20 cellular contexts compared by ENCODE assay signal in the genomic region with DNA sequence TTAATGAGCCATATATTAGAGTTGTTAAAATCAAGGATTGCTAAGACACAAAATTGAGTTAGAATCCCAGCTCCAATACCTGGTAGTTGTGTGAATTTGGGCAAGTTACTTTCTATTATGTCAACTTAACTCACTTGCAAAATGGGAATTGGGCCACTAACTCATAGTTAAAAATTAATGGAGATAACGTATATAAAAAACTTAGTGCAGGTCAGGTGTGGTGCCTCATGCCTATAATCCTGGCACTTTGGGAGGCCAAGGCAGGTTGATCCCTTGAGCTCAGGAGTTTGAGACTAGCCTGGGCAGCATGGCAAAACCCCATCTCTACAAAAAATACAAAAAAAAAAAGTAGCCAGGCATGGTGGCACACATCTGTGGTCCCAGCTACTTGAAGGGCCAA. TPM values are rescaled to one million over a fixed set of nuclear protein-coding genes. Genes with fewer than 3 reads are reported as not detected.
DNase-seq lines count a peak whose midpoint lies in the region; ATAC-seq, FAIRE-seq and TF ChIP-seq lines count a peak whose summit lies in the region.
"Had no signal": no experiment of that assay in that cellular context is flagged by ENCODE, and none has a peak within 500 bp of the region (broad histone marks: within the 10 kb centered on the region; RNA-seq: fewer than 3 reads in every experiment).

No MANE protein-coding gene starts in this region.

- no peaks in the 10 kb centered on the region for H3K9me3 Mint-ChIP-seq in natural killer cell
- no peaks in the 10 kb centered on the region for H3K9me3 Mint-ChIP-seq in natural killer cell treated with Interleukin-12 subunit alpha and Interleukin-12 subunit beta and Interleukin-15 and Interleukin-18, amount 100 ng/mL, for 72 hours
- H3K9me3 Mint-ChIP-seq: CD4-positive, CD25-positive, alpha-beta regulatory T cell; HFFc6; IgD-negative memory B cell had no signal

- H3K27ac ChIP-seq in pancreas: no peak overlapping the region
- H3K27ac ChIP-seq: BLaER1 treated with 17β-estradiol and CSF1 and Interleukin-3, amounts not matched to agents 10 nM and 100 nM; GM23248 had no signal

- WGBS in pancreas, 2 donors: 31 to 34% methylated on average over 1 of the region's 1 CpG

- DNase-seq in natural killer cell: no peak
- no peak for DNase-seq in natural killer cell treated with Interleukin-12 subunit alpha and Interleukin-12 subunit beta and Interleukin-15 and Interleukin-18, amount 100 ng/mL, for 72 hours (ENCODE audit: low spot score)
- DNase-seq in left colon: no peak
- DNase-seq in pancreas: no peak
- no peak for DNase-seq in CD1c-positive myeloid dendritic cell (ENCODE audit: extremely low spot score)
- DNase-seq: Caco-2; CD4-positive, CD25-positive, alpha-beta regulatory T cell; GM23248; HFFc6 had no signal

- H3K4me3 ChIP-seq in pancreas: no peak overlapping the region
- H3K4me3 ChIP-seq: BLaER1 treated with 17β-estradiol and CSF1 and Interleukin-3, amounts not matched to agents 10 nM and 100 nM; GM23248 had no signal

- no peak for FAIRE-seq in pancreas (lab: Jason Lieb, UNC)
- FAIRE-seq: D721Med, G401.6, GM12892, GM18507, H54, HepG2 had no signal

- TF ChIP-seq CTCF in natural killer cell (IDR thresholded peaks at IDR 0.05) (no peak), pancreas (IDR thresholded peaks at IDR 0.05) (no peak)

- peak overlapping the region; percentile 23 to 54 for H3K27ac Mint-ChIP-seq in natural killer cell
- H3K27ac Mint-ChIP-seq in natural killer cell treated with Interleukin-12 subunit alpha and Interleukin-12 subunit beta and Interleukin-15 and Interleukin-18, amount 100 ng/mL, for 72 hours: no peak overlapping the region
- H3K27ac Mint-ChIP-seq: B cell; CD4-positive, CD25-positive, alpha-beta regulatory T cell; HFFc6 had no signal

- no peaks in the 10 kb centered on the region for H3K27me3 Mint-ChIP-seq in natural killer cell (ENCODE audit: low read depth in 2 of 2)
- no peaks in the 10 kb centered on the region for H3K27me3 Mint-ChIP-seq in natural killer cell treated with Interleukin-12 subunit alpha and Interleukin-12 subunit beta and Interleukin-15 and Interleukin-18, amount 100 ng/mL, for 72 hours
- H3K27me3 Mint-ChIP-seq: B cell; CD4-positive, CD25-positive, alpha-beta regulatory T cell; IgD-negative memory B cell had no signal

- H3K36me3 ChIP-seq in pancreas: no peaks in the 10 kb centered on the region

- ATAC-seq in natural killer cell (no peak), left colon (peak; percentile 74), pancreas (peak in 3 of 4 donors; percentile 37 to 82 (median 73)), HG02870 (IDR thresholded peaks at IDR 0.05; ENCODE audit: unreplicated experiment) (no peak)
- no peak for ATAC-seq in natural killer cell treated with Interleukin-12 subunit alpha and Interleukin-12 subunit beta and Interleukin-15 and Interleukin-18, amount 100 ng/mL, for 72 hours
- ATAC-seq: HCT116, HepG2 had no signal

- no peak overlapping the region for H3K4me3 Mint-ChIP-seq in natural killer cell
- no peak overlapping the region for H3K4me3 Mint-ChIP-seq in natural killer cell treated with Interleukin-12 subunit alpha and Interleukin-12 subunit beta and Interleukin-15 and Interleukin-18, amount 100 ng/mL, for 72 hours
- H3K4me3 Mint-ChIP-seq: B cell; CD4-positive, CD25-positive, alpha-beta regulatory T cell; HFFc6; IgD-negative memory B cell had no signal

- H3K9me3 ChIP-seq in pancreas: no peaks in the 10 kb centered on the region
- H3K9me3 ChIP-seq: BLaER1 treated with 17β-estradiol and CSF1 and Interleukin-3, amounts not matched to agents 10 nM and 100 nM; Caco-2 had no signal

- H3K36me3 Mint-ChIP-seq in natural killer cell: no peaks in the 10 kb centered on the region
- peaks cover 5% of the 10 kb centered on the region for H3K36me3 Mint-ChIP-seq in natural killer cell treated with Interleukin-12 subunit alpha and Interleukin-12 subunit beta and Interleukin-15 and Interleukin-18, amount 100 ng/mL, for 72 hours

- H3K4me1 Mint-ChIP-seq in natural killer cell: peaks cover 0 to 5% of the 10 kb centered on the region in 2 donors
- H3K4me1 Mint-ChIP-seq in natural killer cell treated with Interleukin-12 subunit alpha and Interleukin-12 subunit beta and Interleukin-15 and Interleukin-18, amount 100 ng/mL, for 72 hours (ENCODE audit: low read depth in 2 of 2): peaks cover 0 to 5% of the 10 kb centered on the region in 2 donors
- H3K4me1 Mint-ChIP-seq: B cell had no signal

- H3K4me1 ChIP-seq in pancreas: peaks cover 0 to 3% (median 0%) of the 10 kb centered on the region in 3 donors
- H3K4me1 ChIP-seq: BLaER1 treated with 17β-estradiol and CSF1 and Interleukin-3, amounts not matched to agents 10 nM and 100 nM; Caco-2 had no signal

- H3K27me3 ChIP-seq in pancreas: no peaks in the 10 kb centered on the region
- H3K27me3 ChIP-seq: BLaER1 treated with 17β-estradiol and CSF1 and Interleukin-3, amounts not matched to agents 10 nM and 100 nM had no signal

- intact Hi-C loops in natural killer cell (cut with micrococcal nuclease) (no loop called here), left colon (cut with DNase I, micrococcal nuclease) (no loop called here), pancreas (cut with DNase I) (no loop called here)

RNA-seq across cellular contexts. Expression of a gene that starts 57.5 kb away (rescaled TPM):
- 100 to 1,000 TPM; 347 to 374 (median 359) TPM for total RNA-seq in natural killer cell
- 100 to 1,000 TPM; 165 to 218 TPM for total RNA-seq in natural killer cell treated with Interleukin-12 subunit alpha and Interleukin-12 subunit beta and Interleukin-15 and Interleukin-18, amount 100 ng/mL, for 72 hours
- 100 to 1,000 TPM in 1 of 2 donors, 10 to 100 TPM in 1; 97.8 to 102 TPM for total RNA-seq in left colon
- total RNA-seq in pancreas: 10 to 100 TPM; 35.4 to 81.8 (median 68.1) TPM
- polyA plus RNA-seq in pancreas: 100 to 1,000 TPM; 145 to 252 TPM

Comparison
In these comparisons a context has a peak if more than half of its experiments do, and no peak if none do; other contexts are left out.
1. H3K27ac Mint-ChIP-seq: peak in natural killer cell (2 of 2); none in natural killer cell treated with Interleukin-12 subunit alpha and Interleukin-12 subunit beta and Interleukin-15 and Interleukin-18, amount 100 ng/mL, for 72 hours (0 of 2).
2. ATAC-seq: peak in left colon (single experiment) and pancreas (3 of 4); none in natural killer cell (0 of 3), natural killer cell treated with Interleukin-12 subunit alpha and Interleukin-12 subunit beta and Interleukin-15 and Interleukin-18, amount 100 ng/mL, for 72 hours (0 of 2) and HG02870 (single experiment).